17 cellular contexts compared by ENCODE assay signal in genomic region chr1:243489164-243489527, GRCh38.
"Had no signal": no experiment of that assay in that cellular context is flagged by ENCODE, and none has a peak within 500 bp of the region (broad histone marks: within the 10 kb centered on the region; RNA-seq: fewer than 3 reads in every experiment).

No MANE protein-coding gene starts in this region.

- H3K36me3 Mint-ChIP-seq: activated naive CD4-positive, alpha-beta T cell treated with anti-CD3 and anti-CD28 coated beads, Interleukin-2, amount 10 ng/mL, durations not matched to agents 7 days and 5 days had no signal

- H3K4me3 ChIP-seq: adrenal gland, mucosa of descending colon, prostate gland, right lobe of liver had no signal

- H3K27ac Mint-ChIP-seq: activated naive CD4-positive, alpha-beta T cell treated with anti-CD3 and anti-CD28 coated beads, Interleukin-2, amount 10 ng/mL, durations not matched to agents 7 days and 5 days; activated T-helper 17 cell treated with anti-CD3 and anti-CD28 coated beads, Interleukin-2, amount 50 U/mL, for 72 hours; dendritic cell treated with granulocyte-macrophage colony-stimulating factor and Interleukin-4, amounts not matched to agents 40 ng/mL and 50 ng/mL, for 4 days had no signal

- ATAC-seq: activated T-helper 17 cell treated with anti-CD3 and anti-CD28 coated beads, Interleukin-2, amount 50 U/mL, for 72 hours; esophagus mucosa; mucosa of descending colon; naive thymus-derived CD8-positive, alpha-beta T cell; right lobe of liver; stimulated activated naive CD8-positive, alpha-beta T cell treated with anti-CD3 and anti-CD28 coated beads, Interleukin-15, amount 100 ng/mL, for 72 hours had no signal

- H3K9me3 ChIP-seq: adrenal gland, mucosa of descending colon, prostate gland, right lobe of liver had no signal

- DNase-seq: activated CD4-positive, alpha-beta T cell treated with anti-CD3 and anti-CD28 coated beads, Interleukin-2, amount 50 U/mL, for 1 hour; activated CD4-positive, CD25-positive, alpha-beta regulatory T cell; activated naive CD4-positive, alpha-beta T cell treated with anti-CD3 and anti-CD28 coated beads, Interleukin-2, amount 10 ng/mL, durations not matched to agents 7 days and 5 days; activated T-cell treated with anti-CD3 and anti-CD28 coated beads for 4 hours; adrenal gland; central memory CD4-positive, alpha-beta T cell; hypothalamus; mucosa of descending colon; naive thymus-derived CD8-positive, alpha-beta T cell; nucleus accumbens; right lobe of liver; stimulated activated CD4-positive, alpha-beta T cell treated with anti-CD3 and anti-CD28 coated beads, Interleukin-4, amount 100 ng/mL, for 24 hours; stimulated activated naive CD8-positive, alpha-beta T cell treated with anti-CD3 and anti-CD28 coated beads, Interleukin-15, amount 100 ng/mL, for 72 hours had no signal

- H3K27ac ChIP-seq: adrenal gland, prostate gland, right lobe of liver had no signal

- H3K36me3 ChIP-seq: adrenal gland, prostate gland, right lobe of liver had no signal

- H3K9me3 Mint-ChIP-seq: activated naive CD4-positive, alpha-beta T cell treated with anti-CD3 and anti-CD28 coated beads, Interleukin-2, amount 10 ng/mL, durations not matched to agents 7 days and 5 days; activated T-helper 17 cell treated with anti-CD3 and anti-CD28 coated beads, Interleukin-2, amount 50 U/mL, for 72 hours; dendritic cell treated with granulocyte-macrophage colony-stimulating factor and Interleukin-4, amounts not matched to agents 40 ng/mL and 50 ng/mL, for 4 days; naive thymus-derived CD8-positive, alpha-beta T cell; stimulated activated naive CD8-positive, alpha-beta T cell treated with anti-CD3 and anti-CD28 coated beads, Interleukin-15, amount 100 ng/mL, for 72 hours had no signal

- H3K27me3 ChIP-seq: adrenal gland, right lobe of liver had no signal

- H3K27me3 Mint-ChIP-seq: activated naive CD4-positive, alpha-beta T cell treated with anti-CD3 and anti-CD28 coated beads, Interleukin-2, amount 10 ng/mL, durations not matched to agents 7 days and 5 days; activated T-helper 17 cell treated with anti-CD3 and anti-CD28 coated beads, Interleukin-2, amount 50 U/mL, for 72 hours; dendritic cell treated with granulocyte-macrophage colony-stimulating factor and Interleukin-4, amounts not matched to agents 40 ng/mL and 50 ng/mL, for 4 days; naive thymus-derived CD8-positive, alpha-beta T cell; stimulated activated naive CD8-positive, alpha-beta T cell treated with anti-CD3 and anti-CD28 coated beads, Interleukin-15, amount 100 ng/mL, for 72 hours had no signal

- H3K4me3 Mint-ChIP-seq: activated naive CD4-positive, alpha-beta T cell treated with anti-CD3 and anti-CD28 coated beads, Interleukin-2, amount 10 ng/mL, durations not matched to agents 7 days and 5 days; activated T-helper 17 cell treated with anti-CD3 and anti-CD28 coated beads, Interleukin-2, amount 50 U/mL, for 72 hours; dendritic cell treated with granulocyte-macrophage colony-stimulating factor and Interleukin-4, amounts not matched to agents 40 ng/mL and 50 ng/mL, for 4 days; naive thymus-derived CD8-positive, alpha-beta T cell; stimulated activated naive CD8-positive, alpha-beta T cell treated with anti-CD3 and anti-CD28 coated beads, Interleukin-15, amount 100 ng/mL, for 72 hours had no signal

- H3K4me1 ChIP-seq: adrenal gland, prostate gland, right lobe of liver had no signal

- H3K4me1 Mint-ChIP-seq: activated naive CD4-positive, alpha-beta T cell treated with anti-CD3 and anti-CD28 coated beads, Interleukin-2, amount 10 ng/mL, durations not matched to agents 7 days and 5 days; activated T-helper 17 cell treated with anti-CD3 and anti-CD28 coated beads, Interleukin-2, amount 50 U/mL, for 72 hours; stimulated activated naive CD8-positive, alpha-beta T cell treated with anti-CD3 and anti-CD28 coated beads, Interleukin-15, amount 100 ng/mL, for 72 hours had no signal
